15 cellular contexts compared by ENCODE assay signal in genomic region chr20:57102566-57102965, GRCh38.
DNase-seq lines count a peak whose midpoint lies in the region; ATAC-seq and TF ChIP-seq lines count a peak whose summit lies in the region.
"Had no signal": no experiment of that assay in that cellular context is flagged by ENCODE, and none has a peak within 500 bp of the region (broad histone marks: within the 10 kb centered on the region; RNA-seq: fewer than 3 reads in every experiment).

No MANE protein-coding gene starts in this region.

- DNase-seq in lower lobe of right lung (peak; percentile 14), substantia nigra (lab: John Stamatoyannopoulos, UW) (peak in 3 of 49 donors; percentile 17 to 45 (median 17)), Kasumi-1 (lab: John Stamatoyannopoulos, UW) (no peak), NCI-H146 (lab: John Stamatoyannopoulos, UW) (no peak), GM19238 (ENCODE audit: insufficient read length, low spot score) (no peak)
- DNase-seq in effector memory CD8-positive, alpha-beta T cell, result no peak
- DNase-seq: BE2C; CD4-positive, alpha-beta memory T cell; DMS79; HCEC 1CT; HFFc6 had no signal

- H3K4me3 Mint-ChIP-seq in brain, result no peak overlapping the region
- H3K4me3 Mint-ChIP-seq in effector memory CD8-positive, alpha-beta T cell, result no peak overlapping the region
- H3K4me3 Mint-ChIP-seq: CD4-positive, alpha-beta memory T cell; HFFc6 had no signal

- no peak for ATAC-seq in lower lobe of right lung
- no peak for ATAC-seq in effector memory CD8-positive, alpha-beta T cell (replicated peaks)
- ATAC-seq: A549 had no signal

- H3K4me3 ChIP-seq in lower lobe of right lung, result no peak overlapping the region
- H3K4me3 ChIP-seq: A549 had no signal

- no peaks in the 10 kb centered on the region for H3K27me3 ChIP-seq in lower lobe of right lung (ENCODE audit: low read depth)
- H3K27me3 ChIP-seq: BE2C had no signal

- peaks cover 0 to 20% (median 4%) of the 10 kb centered on the region in 5 experiments for H3K9me3 Mint-ChIP-seq in brain
- no peaks in the 10 kb centered on the region for H3K9me3 Mint-ChIP-seq in effector memory CD8-positive, alpha-beta T cell

- H3K9me3 ChIP-seq in lower lobe of right lung, result no peaks in the 10 kb centered on the region
- H3K9me3 ChIP-seq: BE2C had no signal

- H3K27ac Mint-ChIP-seq in brain, result peak overlapping the region in 4 of 5 experiments; percentile 84 to 95 (median 90)
- no peak overlapping the region for H3K27ac Mint-ChIP-seq in effector memory CD8-positive, alpha-beta T cell
- H3K27ac Mint-ChIP-seq: CD4-positive, alpha-beta memory T cell; HFFc6 had no signal

- no peaks in the 10 kb centered on the region for H3K27me3 Mint-ChIP-seq in brain
- H3K27me3 Mint-ChIP-seq in effector memory CD8-positive, alpha-beta T cell, result peaks cover 31 to 42% of the 10 kb centered on the region in 2 donors

- H3K36me3 Mint-ChIP-seq in brain, result no peaks in the 10 kb centered on the region
- H3K36me3 Mint-ChIP-seq in effector memory CD8-positive, alpha-beta T cell (ENCODE audit: insufficient read depth), result no peaks in the 10 kb centered on the region
- H3K36me3 Mint-ChIP-seq: CD4-positive, alpha-beta memory T cell had no signal

- H3K4me1 ChIP-seq in lower lobe of right lung, result no peaks in the 10 kb centered on the region
- H3K4me1 ChIP-seq: A549, BE2C had no signal

- no peaks in the 10 kb centered on the region for H3K36me3 ChIP-seq in lower lobe of right lung
- H3K36me3 ChIP-seq: BE2C had no signal

- intact Hi-C loops in lower lobe of right lung (cut with DNase I), result no loop called here

- H3K27ac ChIP-seq in cingulate gyrus (ENCODE audit: low read depth, low read length) (peak overlapping the region; percentile 99), lower lobe of right lung (no peak overlapping the region), substantia nigra (ENCODE audit: low read depth, low read length, poor library complexity, severe bottlenecking) (peak overlapping the region; percentile 88)
- H3K27ac ChIP-seq: A549, C4-2B had no signal

- TF ChIP-seq CTCF in brain (conservative IDR thresholded peaks at IDR 0.05), result no peak
- TF ChIP-seq CTCF in lower lobe of right lung (IDR thresholded peaks at IDR 0.05), result no peak

- H3K4me1 Mint-ChIP-seq in brain, result peaks cover 25% of the 10 kb centered on the region
- H3K4me1 Mint-ChIP-seq in effector memory CD8-positive, alpha-beta T cell (ENCODE audit: low read depth in 2 of 2), result no peaks in the 10 kb centered on the region
- H3K4me1 Mint-ChIP-seq: CD4-positive, alpha-beta memory T cell had no signal

Comparison
In these comparisons a context has a peak if more than half of its experiments do, and no peak if none do; other contexts are left out.
1. H3K27ac Mint-ChIP-seq: peak in brain (4 of 5); none in effector memory CD8-positive, alpha-beta T cell (0 of 2).